17 cellular contexts compared by ENCODE assay signal in the genomic region with DNA sequence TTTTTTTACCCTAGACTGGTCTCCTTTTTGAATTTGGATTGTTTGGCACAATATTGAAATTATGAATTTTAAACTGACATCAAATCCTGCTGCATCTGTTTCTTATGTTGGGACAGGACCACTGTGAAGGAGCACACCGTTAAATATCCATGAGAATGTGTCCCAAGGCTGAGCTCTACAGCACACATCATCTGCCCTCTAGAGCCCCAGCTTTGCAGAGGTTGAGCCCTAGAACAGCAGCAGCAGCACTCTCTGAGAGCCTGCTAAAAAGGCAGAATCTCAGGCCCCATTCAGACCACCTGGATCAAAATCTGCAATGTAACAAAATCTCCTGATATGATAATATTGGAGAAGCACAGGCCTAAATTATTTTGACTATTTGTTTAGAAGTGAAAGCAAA.
"Had no signal": no experiment of that assay in that cellular context is flagged by ENCODE, and none has a peak within 500 bp of the region (broad histone marks: within the 10 kb centered on the region; RNA-seq: fewer than 3 reads in every experiment).

No MANE protein-coding gene starts in this region.

- ATAC-seq: effector memory CD8-positive, alpha-beta T cell; gastroesophageal sphincter; naive thymus-derived CD8-positive, alpha-beta T cell; stimulated activated effector memory CD8-positive, alpha-beta T cell treated with anti-CD3 and anti-CD28 coated beads, Interleukin-12 subunit alpha, Interleukin-12 subunit beta, amount 100 ng/mL, for 72 hours; stimulated activated naive CD8-positive, alpha-beta T cell treated with anti-CD3 and anti-CD28 coated beads, Interleukin-15, Interleukin-2, amounts not matched to agents 100 U/mL and 50 U/mL, for 24 hours had no signal

- H3K36me3 ChIP-seq: esophagus squamous epithelium, gastroesophageal sphincter, neutrophil, sigmoid colon, suprapubic skin, tibial nerve had no signal

- H3K27ac ChIP-seq: esophagus squamous epithelium, gastroesophageal sphincter, neutrophil, sigmoid colon, suprapubic skin, tibial nerve had no signal

- H3K4me3 ChIP-seq: esophagus squamous epithelium, gastroesophageal sphincter, sigmoid colon, suprapubic skin, tibial nerve had no signal

- H3K9me3 ChIP-seq: esophagus squamous epithelium, gastroesophageal sphincter, neutrophil, sigmoid colon, suprapubic skin, tibial nerve had no signal

- H3K27me3 ChIP-seq: esophagus squamous epithelium, gastroesophageal sphincter, neutrophil, sigmoid colon, suprapubic skin, tibial nerve had no signal

- DNase-seq: cerebellar nuclear complex; effector memory CD8-positive, alpha-beta T cell; esophagus squamous epithelium; foreskin fibroblast; glutamatergic neuron; naive thymus-derived CD8-positive, alpha-beta T cell; posterior cingulate gyrus; sigmoid colon; small intestine; stimulated activated CD4-positive, alpha-beta T cell treated with anti-CD3 and anti-CD28 coated beads, Interleukin-4, amount 100 ng/mL, for 1 hour; stimulated activated CD8-positive, alpha-beta memory T cell treated with anti-CD3 and anti-CD28 coated beads, Interleukin-4, amount 100 ng/mL, for 48 hours; stimulated activated naive CD8-positive, alpha-beta T cell treated with anti-CD3 and anti-CD28 coated beads, Interleukin-15, Interleukin-2, amounts not matched to agents 100 U/mL and 50 U/mL, for 24 hours had no signal

- H3K4me1 ChIP-seq: gastroesophageal sphincter, sigmoid colon, tibial nerve had no signal
